ENCODE assay signal across 8 cellular contexts in the genomic region with DNA sequence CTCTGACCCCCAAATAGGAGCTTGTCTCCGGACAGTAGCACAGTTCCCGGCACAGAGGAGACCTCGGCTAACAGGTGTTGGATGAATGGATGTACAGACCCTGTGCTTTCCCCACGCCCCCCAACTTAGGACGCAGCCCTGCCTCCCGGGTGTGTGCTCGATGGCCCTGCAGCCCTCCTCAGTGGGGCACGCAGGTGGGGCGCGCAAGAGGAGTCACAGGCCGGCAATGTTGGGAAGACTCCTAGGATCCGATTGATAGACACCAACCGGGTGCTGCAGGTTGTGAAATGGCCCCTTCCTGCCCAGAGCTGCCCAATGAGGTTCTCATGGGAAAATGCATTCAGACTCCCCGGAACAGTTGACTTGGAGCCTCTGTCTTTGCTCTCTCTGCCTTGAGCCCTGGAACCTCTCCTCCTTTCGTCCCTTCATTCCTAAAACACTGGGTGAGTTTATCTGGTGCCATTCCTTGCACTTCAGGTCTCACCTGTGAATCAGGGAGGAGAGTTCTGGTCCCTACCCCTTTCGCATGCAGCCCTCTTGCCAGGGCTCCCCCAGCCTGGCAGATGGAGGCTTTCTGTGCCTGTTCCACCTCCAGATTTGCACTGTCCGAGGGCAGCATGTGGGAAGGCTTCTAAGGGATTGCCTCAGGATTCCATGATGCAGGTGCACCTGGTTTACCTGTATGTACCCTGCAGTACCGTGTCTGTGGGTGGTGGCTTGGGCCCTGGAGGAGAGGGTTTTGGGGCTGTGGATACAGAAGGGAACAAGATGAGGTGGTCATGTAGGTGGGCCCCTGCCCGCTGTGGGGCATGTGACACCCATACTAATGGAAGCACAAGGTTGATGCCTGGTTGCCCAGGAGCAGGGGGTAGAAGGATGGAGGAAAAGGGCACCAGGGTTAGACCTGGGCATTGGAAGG. TPM values are rescaled to one million over a fixed set of nuclear protein-coding genes. Genes with fewer than 3 reads are reported as not detected.
DNase-seq lines count a peak whose midpoint lies in the region; ATAC-seq and TF ChIP-seq lines count a peak whose summit lies in the region.

No MANE protein-coding gene starts in this region.

- H3K36me3 Mint-ChIP-seq in activated naive CD4-positive, alpha-beta T cell treated with anti-CD3 and anti-CD28 coated beads, Interleukin-2, amount 10 ng/mL, durations not matched to agents 7 days and 5 days: peaks cover 10% of the 10 kb centered on the region

- peaks cover 48% of the 10 kb centered on the region for H3K4me1 Mint-ChIP-seq in activated naive CD4-positive, alpha-beta T cell treated with anti-CD3 and anti-CD28 coated beads, Interleukin-2, amount 10 ng/mL, durations not matched to agents 7 days and 5 days

- TF ChIP-seq POLR2A in upper lobe of left lung (IDR thresholded peaks at IDR 0.05): no peak

- H3K4me1 ChIP-seq in ascending aorta (peaks cover 7 to 29% of the 10 kb centered on the region in 2 donors), left lung (peaks cover 6 to 52% of the 10 kb centered on the region in 2 donors), upper lobe of left lung (peaks cover 20 to 46% (median 26%) of the 10 kb centered on the region in 4 donors)

- H3K36me3 ChIP-seq in ascending aorta: peaks cover 0 to 5% of the 10 kb centered on the region in 2 donors
- peaks cover 0 to 4% of the 10 kb centered on the region in 2 donors for H3K36me3 ChIP-seq in left lung
- peaks cover 0 to 5% (median 4%) of the 10 kb centered on the region in 4 donors for H3K36me3 ChIP-seq in upper lobe of left lung

- peak overlapping the region; percentile 80 for H3K27ac Mint-ChIP-seq in activated naive CD4-positive, alpha-beta T cell treated with anti-CD3 and anti-CD28 coated beads, Interleukin-2, amount 10 ng/mL, durations not matched to agents 7 days and 5 days

- peak overlapping the region; percentile 80 for H3K4me3 Mint-ChIP-seq in activated naive CD4-positive, alpha-beta T cell treated with anti-CD3 and anti-CD28 coated beads, Interleukin-2, amount 10 ng/mL, durations not matched to agents 7 days and 5 days

- 37 to 43% methylated on average over 9 to 19 of the region's 19 CpGs for WGBS in upper lobe of left lung, 2 donors

- no peak for ATAC-seq in left lung
- no peak for ATAC-seq in upper lobe of left lung (ENCODE audit: low FRiP score in 2 of 2)

- H3K9me3 ChIP-seq in ascending aorta (no peaks in the 10 kb centered on the region), left lung (no peaks in the 10 kb centered on the region), upper lobe of left lung (no peaks in the 10 kb centered on the region)

- intact Hi-C loops in ascending aorta (cut with DNase I) (loop anchor here (2.0 kb wide), 1 partner anchor 62 kb away; a partner anchor contains a TSS), left lung (cut with DNase I) (no loop called here), head of caudate nucleus (cut with DNase I) (no loop called here)

- H3K4me3 ChIP-seq in ascending aorta (peak overlapping the region; percentile 85 to 100), left lung (peak overlapping the region; percentile 59 to 61), upper lobe of left lung (peak overlapping the region; percentile 23 to 92 (median 79))

- no peak for TF ChIP-seq CTCF in ascending aorta (IDR thresholded peaks at IDR 0.05)
- no peak for TF ChIP-seq CTCF in left lung (IDR thresholded peaks at IDR 0.05)
- no peak for TF ChIP-seq CTCF in upper lobe of left lung (IDR thresholded peaks at IDR 0.05)

- CTCF ChIA-PET in activated naive CD4-positive, alpha-beta T cell treated with anti-CD3 and anti-CD28 coated beads, Interleukin-2, amount 10 ng/mL, durations not matched to agents 7 days and 5 days (lab: Charles Lee): no interaction called here

- H3K27me3 ChIP-seq in ascending aorta (no peaks in the 10 kb centered on the region), left lung (no peaks in the 10 kb centered on the region), upper lobe of left lung (no peaks in the 10 kb centered on the region)

- no peak for DNase-seq in activated naive CD4-positive, alpha-beta T cell treated with anti-CD3 and anti-CD28 coated beads, Interleukin-2, amount 10 ng/mL, durations not matched to agents 7 days and 5 days
- DNase-seq in activated naive CD4-positive, alpha-beta T cell treated with Interleukin-2 at 50 U/mL for 16 hours: no peak
- DNase-seq in ascending aorta (ENCODE audit: low spot score in 2 of 2) (no peak), left lung (no peak), upper lobe of left lung (no peak), NCI-H2227 (lab: John Stamatoyannopoulos, UW; ENCODE audit: unreplicated experiment) (no peak), COLO829 (ENCODE audit: low spot score) (no peak), head of caudate nucleus (no peak)

- TF ChIP-seq EP300 in upper lobe of left lung (IDR thresholded peaks at IDR 0.05): no peak

- H3K27me3 Mint-ChIP-seq in activated naive CD4-positive, alpha-beta T cell treated with anti-CD3 and anti-CD28 coated beads, Interleukin-2, amount 10 ng/mL, durations not matched to agents 7 days and 5 days: no peaks in the 10 kb centered on the region

- H3K27ac ChIP-seq in ascending aorta: peak overlapping the region; percentile 86 to 92
- peak overlapping the region; percentile 77 to 82 for H3K27ac ChIP-seq in left lung
- peak overlapping the region; percentile 82 to 96 (median 84) for H3K27ac ChIP-seq in upper lobe of left lung

- no peaks in the 10 kb centered on the region for H3K9me3 Mint-ChIP-seq in activated naive CD4-positive, alpha-beta T cell treated with anti-CD3 and anti-CD28 coated beads, Interleukin-2, amount 10 ng/mL, durations not matched to agents 7 days and 5 days

RNA-seq across cellular contexts. Expression of a gene that starts 1.2 kb away (rescaled TPM):
- total RNA-seq in ascending aorta (43.9 TPM), left lung (10 to 100 TPM; 35.8 to 36.8 TPM), upper lobe of left lung (10 to 100 TPM; 24.3 to 47.1 (median 37.3) TPM)

RNA-seq across cellular contexts. Expression of a gene that starts 46.1 kb away (rescaled TPM):
- total RNA-seq in ascending aorta (not detected), left lung (under 1 TPM; 0.26 to 0.65 TPM), upper lobe of left lung (1 to 10 TPM in 3 of 6 donors, under 1 TPM in 2, not detected in 1; 0.46 to 7.2 (median 1.2) TPM)

RNA-seq across cellular contexts. Expression of a gene that starts 46.2 kb away (rescaled TPM):
- total RNA-seq in ascending aorta: 204 TPM
- total RNA-seq in left lung: 10 to 100 TPM; 58.3 to 64.9 TPM
- 100 to 1,000 TPM in 2 of 6 donors, 10 to 100 TPM in 4; 48.9 to 152 (median 71.7) TPM for total RNA-seq in upper lobe of left lung

RNA-seq across cellular contexts. Expression of a gene that starts 58.1 kb away (rescaled TPM):
- total RNA-seq in ascending aorta: 256 TPM
- total RNA-seq in left lung: 100 to 1,000 TPM; 310 to 378 TPM
- 100 to 1,000 TPM; 130 to 418 (median 248) TPM for total RNA-seq in upper lobe of left lung
